1 cellular context compared by ENCODE assay signal in the genomic region with DNA sequence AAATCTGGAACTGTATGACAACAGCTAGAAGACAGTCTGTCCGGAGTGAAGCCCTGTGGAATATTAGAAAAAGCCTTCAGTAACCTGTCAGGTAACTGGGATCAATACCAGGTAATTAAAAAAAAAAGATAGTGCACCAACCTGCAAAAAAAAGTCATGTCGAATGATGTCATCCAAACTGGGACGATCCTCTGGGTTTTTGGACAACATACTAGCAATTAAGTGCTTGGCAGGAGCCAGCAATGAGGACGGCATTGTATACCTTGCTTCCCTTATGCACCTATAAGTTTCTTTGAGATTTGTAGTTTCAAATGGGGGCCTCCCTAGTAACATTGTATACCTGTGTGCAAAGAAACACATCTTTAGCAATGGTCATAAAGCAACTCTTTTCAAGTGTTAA.
TF ChIP-seq lines count a peak whose summit lies in the region.

No MANE protein-coding gene starts in this region.

TF ChIP-seq in HepG2, 621 proteins besides CTCF, POLR2A, EP300 and RAD21:
- peak; percentile 65 for TF ChIP-seq ATF7 (IDR thresholded peaks at IDR 0.05)
- TF ChIP-seq ATF7 (CRISPR knock-in tag; IDR thresholded peaks at IDR 0.05) = no peak
- TF ChIP-seq, protein P1, sequence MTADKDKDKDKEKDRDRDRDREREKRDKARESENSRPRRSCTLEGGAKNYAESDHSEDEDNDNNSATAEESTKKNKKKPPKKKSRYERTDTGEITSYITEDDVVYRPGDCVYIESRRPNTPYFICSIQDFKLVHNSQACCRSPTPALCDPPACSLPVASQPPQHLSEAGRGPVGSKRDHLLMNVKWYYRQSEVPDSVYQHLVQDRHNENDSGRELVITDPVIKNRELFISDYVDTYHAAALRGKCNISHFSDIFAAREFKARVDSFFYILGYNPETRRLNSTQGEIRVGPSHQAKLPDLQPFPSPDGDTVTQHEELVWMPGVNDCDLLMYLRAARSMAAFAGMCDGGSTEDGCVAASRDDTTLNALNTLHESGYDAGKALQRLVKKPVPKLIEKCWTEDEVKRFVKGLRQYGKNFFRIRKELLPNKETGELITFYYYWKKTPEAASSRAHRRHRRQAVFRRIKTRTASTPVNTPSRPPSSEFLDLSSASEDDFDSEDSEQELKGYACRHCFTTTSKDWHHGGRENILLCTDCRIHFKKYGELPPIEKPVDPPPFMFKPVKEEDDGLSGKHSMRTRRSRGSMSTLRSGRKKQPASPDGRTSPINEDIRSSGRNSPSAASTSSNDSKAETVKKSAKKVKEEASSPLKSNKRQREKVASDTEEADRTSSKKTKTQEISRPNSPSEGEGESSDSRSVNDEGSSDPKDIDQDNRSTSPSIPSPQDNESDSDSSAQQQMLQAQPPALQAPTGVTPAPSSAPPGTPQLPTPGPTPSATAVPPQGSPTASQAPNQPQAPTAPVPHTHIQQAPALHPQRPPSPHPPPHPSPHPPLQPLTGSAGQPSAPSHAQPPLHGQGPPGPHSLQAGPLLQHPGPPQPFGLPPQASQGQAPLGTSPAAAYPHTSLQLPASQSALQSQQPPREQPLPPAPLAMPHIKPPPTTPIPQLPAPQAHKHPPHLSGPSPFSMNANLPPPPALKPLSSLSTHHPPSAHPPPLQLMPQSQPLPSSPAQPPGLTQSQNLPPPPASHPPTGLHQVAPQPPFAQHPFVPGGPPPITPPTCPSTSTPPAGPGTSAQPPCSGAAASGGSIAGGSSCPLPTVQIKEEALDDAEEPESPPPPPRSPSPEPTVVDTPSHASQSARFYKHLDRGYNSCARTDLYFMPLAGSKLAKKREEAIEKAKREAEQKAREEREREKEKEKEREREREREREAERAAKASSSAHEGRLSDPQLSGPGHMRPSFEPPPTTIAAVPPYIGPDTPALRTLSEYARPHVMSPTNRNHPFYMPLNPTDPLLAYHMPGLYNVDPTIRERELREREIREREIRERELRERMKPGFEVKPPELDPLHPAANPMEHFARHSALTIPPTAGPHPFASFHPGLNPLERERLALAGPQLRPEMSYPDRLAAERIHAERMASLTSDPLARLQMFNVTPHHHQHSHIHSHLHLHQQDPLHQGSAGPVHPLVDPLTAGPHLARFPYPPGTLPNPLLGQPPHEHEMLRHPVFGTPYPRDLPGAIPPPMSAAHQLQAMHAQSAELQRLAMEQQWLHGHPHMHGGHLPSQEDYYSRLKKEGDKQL (CRISPR knock-in tag; IDR thresholded peaks at IDR 0.05; ENCODE audit: low read depth) = no peak
- TF ChIP-seq DNMT3B (CRISPR knock-in tag; conservative IDR thresholded peaks at IDR 0.05) = no peak
